In the genomic region with DNA sequence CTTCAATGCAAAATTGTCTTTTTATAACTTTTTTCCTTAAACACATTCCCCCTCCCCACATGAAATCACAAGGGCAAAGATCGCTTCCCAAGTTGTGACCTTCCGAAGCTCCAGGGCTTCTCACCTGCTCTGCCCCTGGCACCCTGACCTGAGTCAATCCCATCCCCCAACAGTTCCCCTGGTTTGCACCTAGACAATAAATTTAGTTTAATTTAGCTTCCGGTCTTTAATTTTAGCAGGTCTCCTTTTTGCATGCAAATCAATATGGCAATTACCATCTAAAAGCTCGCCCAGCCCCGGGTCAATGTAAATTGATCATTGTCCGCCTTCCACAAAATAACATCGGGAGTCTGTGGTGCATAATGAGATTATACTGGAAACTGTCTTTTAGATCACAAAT, we compare ENCODE assay signal across 12 cellular contexts. TPM values are rescaled to one million over a fixed set of nuclear protein-coding genes. Genes with fewer than 3 reads are reported as not detected.
A peak's percentile ranks its signal among the peaks of the same experiment; 100 is the strongest.
DNase-seq lines count a peak whose midpoint lies in the region; ATAC-seq and TF ChIP-seq lines count a peak whose summit lies in the region.
"Had no signal": no experiment of that assay in that cellular context is flagged by ENCODE, and none has a peak within 500 bp of the region (broad histone marks: within the 10 kb centered on the region; RNA-seq: fewer than 3 reads in every experiment).

No MANE protein-coding gene starts in this region.

- H3K36me3 ChIP-seq in SK-N-SH (replicated peaks in 1 of 2; ENCODE audit: control insufficient read depth in 1 of 2, insufficient read depth in 2 of 2, low read length in 1 of 2): no peaks in the 10 kb centered on the region
- H3K36me3 ChIP-seq in NT2/D1 (ENCODE audit: insufficient read depth, insufficient read length, low read length): peaks cover 9% of the 10 kb centered on the region
- H3K36me3 ChIP-seq in parathyroid adenoma (ENCODE audit: control insufficient read depth, insufficient read depth, low read length): no peaks in the 10 kb centered on the region
- H3K36me3 ChIP-seq: thyroid gland had no signal

- ATAC-seq in SK-N-SH treated with all-trans-retinoic acid at 6 μM for 48 hours (no peak), HG02938 (IDR thresholded peaks at IDR 0.05; ENCODE audit: unreplicated experiment) (no peak), GM21786 (IDR thresholded peaks at IDR 0.05; ENCODE audit: unreplicated experiment) (no peak), GM21423 (IDR thresholded peaks at IDR 0.05; ENCODE audit: unreplicated experiment) (no peak)

- H3K79me2 ChIP-seq in SK-N-SH (ENCODE audit: insufficient read depth) (peaks cover 98% of the 10 kb centered on the region), parathyroid adenoma (peaks cover 4% of the 10 kb centered on the region)

- H3K4me3 ChIP-seq in SK-N-SH (ENCODE audit: low read depth in 2 of 2, low read length in 1 of 2) (peak overlapping the region in 1 of 2 experiments; percentile 40; a peak in 2 of 4 replicates), NT2/D1 (ENCODE audit: insufficient read length, low read depth) (peak overlapping the region; percentile 78), parathyroid adenoma (ENCODE audit: low read depth, low read length) (peak overlapping the region; percentile 16)
- H3K4me3 ChIP-seq: mucosa of descending colon had no signal

- H3K27me3 Mint-ChIP-seq in endothelial cell (ENCODE audit: unreplicated experiment): peaks cover 4% of the 10 kb centered on the region

- peak overlapping the region in 1 of 2 experiments; percentile 68; a peak in 2 of 4 replicates for H3K27ac ChIP-seq in SK-N-SH (ENCODE audit: low read depth in 2 of 2, low read length in 1 of 2)
- H3K27ac ChIP-seq in parathyroid adenoma: no peak overlapping the region

- H3K9me2 ChIP-seq in SK-N-SH: no peaks in the 10 kb centered on the region

- no peaks in the 10 kb centered on the region for H3K9me3 ChIP-seq in SK-N-SH
- H3K9me3 ChIP-seq in NT2/D1 (ENCODE audit: insufficient read depth, low read length): no peaks in the 10 kb centered on the region
- H3K9me3 ChIP-seq in parathyroid adenoma (ENCODE audit: control insufficient read depth, low read length): no peaks in the 10 kb centered on the region
- H3K9me3 ChIP-seq: mucosa of descending colon, thyroid gland had no signal

- H3K36me3 Mint-ChIP-seq in endothelial cell (ENCODE audit: low read depth, unreplicated experiment): peaks cover 4% of the 10 kb centered on the region

- H3K4me2 ChIP-seq in SK-N-SH (peak overlapping the region; percentile 66), parathyroid adenoma (ENCODE audit: low read length) (peak overlapping the region; percentile 58)

- TF ChIP-seq EP300 in SK-N-SH (IDR thresholded peaks at IDR 0.05; ENCODE audit: borderline replicate concordance in 1 of 2, low read depth in 1 of 2, low read length in 1 of 2): no peak

- POLR2A ChIA-PET in SK-N-SH (lab: Yijun Ruan, JAX): no interaction called here

- DNase-seq in SK-N-SH: no peak
- no peak for DNase-seq in NT2/D1 (ENCODE audit: low read depth, low spot score)
- no peak for DNase-seq in endothelial cell (ENCODE audit: low spot score)
- DNase-seq: 8988T; stimulated activated CD4-positive, alpha-beta T cell treated with anti-CD3 and anti-CD28 coated beads, Interleukin-2, amount 100 ng/mL, for 24 hours had no signal

- peaks cover 7% of the 10 kb centered on the region; the same call in 1 of the 2 replicates for H3K27me3 ChIP-seq in SK-N-SH (ENCODE audit: insufficient read depth)
- peaks cover 18% of the 10 kb centered on the region for H3K27me3 ChIP-seq in NT2/D1 (ENCODE audit: insufficient read depth, insufficient read length)
- H3K27me3 ChIP-seq in parathyroid adenoma (ENCODE audit: control insufficient read depth, insufficient read depth, low read length): no peaks in the 10 kb centered on the region

- peaks cover 3% of the 10 kb centered on the region for H3F3A ChIP-seq in SK-N-SH (replicated peaks; ENCODE audit: insufficient read depth)

- TF ChIP-seq RAD21 in SK-N-SH (IDR thresholded peaks at IDR 0.05; ENCODE audit: low read length): no peak

- H3K9ac ChIP-seq in SK-N-SH: no peak overlapping the region
- peak overlapping the region; percentile 77 for H3K9ac ChIP-seq in NT2/D1 (ENCODE audit: insufficient read length, low read depth)
- no peak overlapping the region for H3K9ac ChIP-seq in parathyroid adenoma

- CTCF ChIA-PET in SK-N-SH (lab: Yijun Ruan, JAX): interaction anchor here (0.6 kb wide), 1 partner anchor 14 kb away, joined by 3 read pairs; no protein-coding TSS in a partner anchor

- peak overlapping the region; percentile 85 for H3K4me3 Mint-ChIP-seq in endothelial cell (ENCODE audit: unreplicated experiment)

- WGBS in SK-N-SH (ENCODE audit: low lambda C conversion rate): 41% methylated on average over 7 of the region's 7 CpGs

- H2AFZ ChIP-seq in SK-N-SH (ENCODE audit: low read depth) (no peak overlapping the region), parathyroid adenoma (no peak overlapping the region)

- TF ChIP-seq CTCF in SK-N-SH (IDR thresholded peaks at IDR 0.05) (no peak), endothelial cell (IDR thresholded peaks at IDR 0.05; ENCODE audit: unreplicated experiment) (no peak), parathyroid adenoma (IDR thresholded peaks at IDR 0.05) (no peak)

- no peak overlapping the region for H3K27ac Mint-ChIP-seq in endothelial cell (ENCODE audit: unreplicated experiment)

- H3K4me1 ChIP-seq in SK-N-SH (ENCODE audit: control insufficient read depth in 1 of 2, insufficient read depth in 2 of 2, low read depth in 1 of 2, low read length in 1 of 2): peaks cover 13 to 54% of the 10 kb centered on the region in 2 experiments; a peak in 3 of 4 replicates
- H3K4me1 ChIP-seq in NT2/D1 (ENCODE audit: insufficient read depth, insufficient read length): peaks cover 8% of the 10 kb centered on the region
- H3K4me1 ChIP-seq in parathyroid adenoma: peaks cover 3% of the 10 kb centered on the region

- peaks cover 59% of the 10 kb centered on the region for H3K4me1 Mint-ChIP-seq in endothelial cell (ENCODE audit: unreplicated experiment)

- H4K20me1 ChIP-seq in SK-N-SH (ENCODE audit: insufficient read depth): peaks cover 58% of the 10 kb centered on the region

- no peaks in the 10 kb centered on the region for H3K9me3 Mint-ChIP-seq in endothelial cell (ENCODE audit: unreplicated experiment)

TF ChIP-seq in SK-N-SH, 30 proteins besides CTCF, POLR2A, EP300 and RAD21 (continues in another document):
- TF ChIP-seq MEF2A (IDR thresholded peaks at IDR 0.05; ENCODE audit: borderline replicate concordance, low read depth): no peak
- TF ChIP-seq GABPA (IDR thresholded peaks at IDR 0.05; ENCODE audit: low read depth): no peak
- TF ChIP-seq, protein P1, sequence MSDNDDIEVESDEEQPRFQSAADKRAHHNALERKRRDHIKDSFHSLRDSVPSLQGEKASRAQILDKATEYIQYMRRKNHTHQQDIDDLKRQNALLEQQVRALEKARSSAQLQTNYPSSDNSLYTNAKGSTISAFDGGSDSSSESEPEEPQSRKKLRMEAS (IDR thresholded peaks at IDR 0.05; ENCODE audit: low read depth): no peak
- TF ChIP-seq POLR2AphosphoS5 (IDR thresholded peaks at IDR 0.05; ENCODE audit: low read depth, low read length): no peak
- no peak for TF ChIP-seq RFX5 (IDR thresholded peaks at IDR 0.05; ENCODE audit: low read length)
- no peak for TF ChIP-seq NRF1 (IDR thresholded peaks at IDR 0.05; ENCODE audit: low read depth, low read length)
- TF ChIP-seq JUND (IDR thresholded peaks at IDR 0.05): no peak
- TF ChIP-seq, protein P2, sequence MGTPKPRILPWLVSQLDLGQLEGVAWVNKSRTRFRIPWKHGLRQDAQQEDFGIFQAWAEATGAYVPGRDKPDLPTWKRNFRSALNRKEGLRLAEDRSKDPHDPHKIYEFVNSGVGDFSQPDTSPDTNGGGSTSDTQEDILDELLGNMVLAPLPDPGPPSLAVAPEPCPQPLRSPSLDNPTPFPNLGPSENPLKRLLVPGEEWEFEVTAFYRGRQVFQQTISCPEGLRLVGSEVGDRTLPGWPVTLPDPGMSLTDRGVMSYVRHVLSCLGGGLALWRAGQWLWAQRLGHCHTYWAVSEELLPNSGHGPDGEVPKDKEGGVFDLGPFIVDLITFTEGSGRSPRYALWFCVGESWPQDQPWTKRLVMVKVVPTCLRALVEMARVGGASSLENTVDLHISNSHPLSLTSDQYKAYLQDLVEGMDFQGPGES (IDR thresholded peaks at IDR 0.05; ENCODE audit: low read depth, low read length): no peak
- no peak for TF ChIP-seq CHD2 (IDR thresholded peaks at IDR 0.05; ENCODE audit: low read length, partially characterized antibody)
- no peak for TF ChIP-seq ELF1 (IDR thresholded peaks at IDR 0.05)
- no peak for TF ChIP-seq RXRA (IDR thresholded peaks at IDR 0.05; ENCODE audit: borderline replicate concordance, low read depth)

TF ChIP-seq in SK-N-SH treated with all-trans-retinoic acid at 6 μM for 48 hours, 23 proteins besides CTCF, POLR2A, EP300 and RAD21 (continues in another document):
- TF ChIP-seq SNAI2 (CRISPR knock-in tag; IDR thresholded peaks at IDR 0.05): no peak
- no peak for TF ChIP-seq GLIS3 (CRISPR knock-in tag; IDR thresholded peaks at IDR 0.05)
- TF ChIP-seq, protein P3, sequence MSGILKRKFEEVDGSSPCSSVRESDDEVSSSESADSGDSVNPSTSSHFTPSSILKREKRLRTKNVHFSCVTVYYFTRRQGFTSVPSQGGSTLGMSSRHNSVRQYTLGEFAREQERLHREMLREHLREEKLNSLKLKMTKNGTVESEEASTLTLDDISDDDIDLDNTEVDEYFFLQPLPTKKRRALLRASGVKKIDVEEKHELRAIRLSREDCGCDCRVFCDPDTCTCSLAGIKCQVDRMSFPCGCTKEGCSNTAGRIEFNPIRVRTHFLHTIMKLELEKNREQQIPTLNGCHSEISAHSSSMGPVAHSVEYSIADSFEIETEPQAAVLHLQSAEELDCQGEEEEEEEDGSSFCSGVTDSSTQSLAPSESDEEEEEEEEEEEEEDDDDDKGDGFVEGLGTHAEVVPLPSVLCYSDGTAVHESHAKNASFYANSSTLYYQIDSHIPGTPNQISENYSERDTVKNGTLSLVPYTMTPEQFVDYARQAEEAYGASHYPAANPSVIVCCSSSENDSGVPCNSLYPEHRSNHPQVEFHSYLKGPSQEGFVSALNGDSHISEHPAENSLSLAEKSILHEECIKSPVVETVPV (CRISPR knock-in tag; IDR thresholded peaks at IDR 0.05): no peak
- TF ChIP-seq ZFP30 (CRISPR knock-in tag; IDR thresholded peaks at IDR 0.05): no peak

RNA-seq across cellular contexts. Expression of gene BCOR, which starts 6.8 kb away (rescaled TPM):
- 6.9 and 8.8 TPM in 2 replicates for polyA plus RNA-seq in SK-N-SH (2012; rRNA removed)
- polyA plus RNA-seq in SK-N-SH (2012; cell fraction: cytosol; rRNA removed): 8.4 and 9.4 TPM in 2 replicates
- polyA plus RNA-seq in SK-N-SH (2012; cell fraction: nucleus; rRNA removed): 19.4 and 21.9 TPM in 2 replicates
- total RNA-seq in endothelial cell (ENCODE audit: unreplicated experiment): 34.5 TPM
